Comparison of ENCODE assay signal across 8 cellular contexts in the genomic region with DNA sequence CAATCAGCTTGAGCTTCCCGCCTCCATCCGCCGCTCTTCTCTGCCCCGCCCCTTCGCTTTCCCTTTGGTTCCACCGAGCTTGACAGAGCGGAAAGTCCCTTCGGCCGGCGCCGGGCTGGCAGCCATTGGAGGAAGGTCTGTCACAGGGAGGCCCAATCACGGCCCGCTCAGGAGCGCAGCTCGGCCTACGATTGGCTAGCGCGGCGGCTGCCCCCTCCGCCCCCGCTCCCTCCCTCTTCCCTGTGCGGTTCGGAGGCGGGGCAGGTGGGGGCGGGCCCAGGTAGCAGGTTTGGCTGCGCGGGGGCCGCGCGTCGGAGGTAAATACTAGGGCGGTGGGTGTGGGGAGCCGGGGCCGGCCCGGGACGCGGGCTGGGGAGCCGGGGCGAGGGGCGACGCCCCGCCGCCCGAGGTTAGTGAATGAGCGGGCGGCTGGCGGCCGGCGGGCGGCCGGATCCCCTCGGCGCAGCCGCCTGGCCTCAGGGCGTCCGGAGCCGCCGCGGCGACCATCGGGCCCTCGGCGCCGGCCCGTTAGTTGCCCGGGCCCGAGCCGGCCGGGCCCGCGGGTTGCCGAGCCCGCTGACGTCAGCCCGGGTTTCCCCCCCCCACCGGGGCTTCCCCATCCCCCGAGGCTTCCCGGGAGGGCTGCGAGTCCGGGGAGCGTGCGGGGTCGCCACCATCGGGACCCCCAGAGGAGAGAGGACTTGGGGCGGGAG. TPM values are rescaled to one million over a fixed set of nuclear protein-coding genes. Genes with fewer than 3 reads are reported as not detected.
A peak's percentile ranks its signal among the peaks of the same experiment; 100 is the strongest.
DNase-seq lines count a peak whose midpoint lies in the region; ATAC-seq and TF ChIP-seq lines count a peak whose summit lies in the region.

CYLD (plus strand) TSS at position 279 of the 713 bp plus-strand sequence. CDS start 7,613 bp downstream, outside the sequence.

- H3K4me1 Mint-ChIP-seq in activated B cell treated with CpG ODN at 0.5 μM for 24 hours (peaks cover 58% of the 10 kb centered on the region), immature natural killer cell (peaks cover 50 to 60% of the 10 kb centered on the region in 2 donors)

- H3K27ac ChIP-seq in caudate nucleus (ENCODE audit: low read depth, low read length): peak within 1 kb of the TSS; percentile 80

- H3K27me3 Mint-ChIP-seq in activated B cell treated with CpG ODN at 0.5 μM for 24 hours (no peaks in the 10 kb centered on the region), immature natural killer cell (ENCODE audit: low read depth in 3 of 3) (peaks cover 9 to 13% (median 9%) of the 10 kb centered on the region in 3 donors)

- TF ChIP-seq POLR2A in GM18951 (IDR thresholded peaks at IDR 0.05; ENCODE audit: extremely low read depth, insufficient read depth, insufficient read length): peak; percentile 66

- ATAC-seq in HG03196 (IDR thresholded peaks at IDR 0.05; ENCODE audit: unreplicated experiment) (peak; percentile 95), activated B cell treated with CpG ODN at 0.5 μM for 24 hours (ENCODE audit: low read depth) (peak; percentile 87)

- POLR2A ChIA-PET in activated B cell treated with CpG ODN at 0.5 μM for 24 hours (lab: Charles Lee): interaction anchor here (0.6 to 1.2 kb wide), 19 partner anchors 12 to 675 kb away, joined by 3 to 34 read pairs (median 4); partner anchors contain the start of genes HEATR3, NKD1 and SNX20

- in situ Hi-C loops in GM18951 (cut with MboI; ENCODE audit: low sequenced_read_pairs, unreplicated experiment): no loop called here

- H3K27ac Mint-ChIP-seq in activated B cell treated with CpG ODN at 0.5 μM for 24 hours (peak within 1 kb of the TSS; percentile 96), immature natural killer cell (peak within 1 kb of the TSS; percentile 97 to 99 (median 98))

- H3K4me3 Mint-ChIP-seq in activated B cell treated with CpG ODN at 0.5 μM for 24 hours: peak within 1 kb of the TSS; percentile 91
- peak within 1 kb of the TSS; percentile 93 to 97 (median 95) for H3K4me3 Mint-ChIP-seq in immature natural killer cell

- H3K36me3 Mint-ChIP-seq in activated B cell treated with CpG ODN at 0.5 μM for 24 hours (ENCODE audit: low read depth) (peaks cover 57% of the 10 kb centered on the region), immature natural killer cell (peaks cover 10 to 17% (median 16%) of the 10 kb centered on the region in 3 donors)

- DNase-seq in AG08395 (ENCODE audit: low spot score): peak; percentile 99
- peak; percentile 97 for DNase-seq in NCI-H345 (lab: John Stamatoyannopoulos, UW)
- peak; percentile 96 for DNase-seq in activated B cell treated with CpG ODN at 0.5 μM for 24 hours
- peak; percentile 88 to 100 (median 99) for DNase-seq in caudate nucleus (lab: John Stamatoyannopoulos, UW)
- DNase-seq in immature natural killer cell: peak; percentile 100
- peak; percentile 99 for DNase-seq in smooth muscle cell of the brain vasculature (ENCODE audit: low read depth, low spot score)

- CTCF ChIA-PET in activated B cell treated with CpG ODN at 0.5 μM for 24 hours (lab: Charles Lee): interaction anchor here (0.8 to 1.4 kb wide), 7 partner anchors 61 to 97 kb away, joined by 3 to 13 read pairs (median 5); partner anchors contain the start of gene SNX20

- intact Hi-C loops in activated B cell treated with CpG ODN at 0.5 μM for 24 hours (cut with micrococcal nuclease): loop anchor here (1.0 to 2.0 kb wide), 10 partner anchors 44 to 717 kb away; partner anchors contain the start of genes CNEP1R1, HEATR3, NKD1 and SNX20

- H3K9me3 Mint-ChIP-seq in activated B cell treated with CpG ODN at 0.5 μM for 24 hours (no peaks in the 10 kb centered on the region), immature natural killer cell (no peaks in the 10 kb centered on the region)

- no peak for TF ChIP-seq CTCF in activated B cell treated with CpG ODN at 0.5 μM for 24 hours (IDR thresholded peaks at IDR 0.05)

RNA-seq across cellular contexts. Expression of gene CYLD, which starts in this region (rescaled TPM):
- total RNA-seq in activated B cell treated with CpG ODN at 0.5 μM for 24 hours: 116 and 122 TPM in 2 replicates
- 100 to 1,000 TPM in 1 of 3 donors, 10 to 100 TPM in 2; 65.7 to 102 (median 66.1) TPM for polyA plus RNA-seq in immature natural killer cell

Comparison
In these comparisons a context has a peak if more than half of its experiments do, and no peak if none do; other contexts are left out.
1. Peak in every context shown above with its lines: DNase-seq, ATAC-seq and H3K27ac ChIP-seq.